Comparison of ENCODE assay signal across 13 cellular contexts in genomic region chr15:96322401-96323249, GRCh38. TPM values are rescaled to one million over a fixed set of nuclear protein-coding genes. Genes with fewer than 3 reads are reported as not detected.
DNase-seq lines count a peak whose midpoint lies in the region; ATAC-seq, FAIRE-seq and TF ChIP-seq lines count a peak whose summit lies in the region.
"Had no signal": no experiment of that assay in that cellular context is flagged by ENCODE, and none has a peak within 500 bp of the region (broad histone marks: within the 10 kb centered on the region; RNA-seq: fewer than 3 reads in every experiment).

No MANE protein-coding gene starts in this region.

- H3K27me3 ChIP-seq in RWPE2 (ENCODE audit: insufficient read depth, poor library complexity, severe bottlenecking) (no peaks in the 10 kb centered on the region), ovary (no peaks in the 10 kb centered on the region)
- H3K27me3 ChIP-seq: SJSA1 had no signal

- intact Hi-C loops in Right ventricle myocardium superior (cut with DNase I): no loop called here
- intact Hi-C loops in ovary (cut with DNase I): loop anchor here (5.0 to 10.0 kb wide), 8 partner anchors 138 to 1058 kb away; no protein-coding TSS in a partner anchor
- intact Hi-C loops in natural killer cell (cut with micrococcal nuclease): no loop called here

- ATAC-seq in RWPE2 (ENCODE audit: low read depth) (no peak), Right ventricle myocardium superior (ENCODE audit: poor library complexity) (peak; percentile 20), GM21786 (IDR thresholded peaks at IDR 0.05; ENCODE audit: unreplicated experiment) (no peak), HG02678 (IDR thresholded peaks at IDR 0.05; ENCODE audit: unreplicated experiment) (no peak), natural killer cell (no peak)

- H3K4me1 ChIP-seq in RWPE2 (ENCODE audit: insufficient read depth, poor library complexity, severe bottlenecking) (peaks cover 7% of the 10 kb centered on the region), ovary (ENCODE audit: insufficient read depth) (peaks cover 6% of the 10 kb centered on the region)

- WGBS in ovary, 3 donors: 0 to 3% (median 2%) methylated on average over 69 of the region's 69 CpGs

- no peak for TF ChIP-seq EP300 in ovary (IDR thresholded peaks at IDR 0.05)

- TF ChIP-seq CTCF in RWPE2 (IDR thresholded peaks at IDR 0.05; ENCODE audit: poor library complexity, severe bottlenecking) (no peak), ovary (IDR thresholded peaks at IDR 0.05) (no peak), natural killer cell (IDR thresholded peaks at IDR 0.05) (no peak)

- H3K9me3 ChIP-seq in RWPE2 (ENCODE audit: severe bottlenecking) (no peaks in the 10 kb centered on the region), ovary (no peaks in the 10 kb centered on the region)
- H3K9me3 ChIP-seq: SJSA1 had no signal

- H3K27ac Mint-ChIP-seq in natural killer cell: no peak overlapping the region
- H3K27ac Mint-ChIP-seq: activated naive CD4-positive, alpha-beta T cell treated with anti-CD3 and anti-CD28 coated beads for 36 hours had no signal

- FAIRE-seq in GM12891 (lab: Jason Lieb, UNC): no peak

- H3K4me3 ChIP-seq in RWPE2 (ENCODE audit: severe bottlenecking) (peak overlapping the region; percentile 19), ovary (peak overlapping the region; percentile 73)
- H3K4me3 ChIP-seq: SJSA1 had no signal

- H3K36me3 ChIP-seq in RWPE2 (ENCODE audit: low read depth) (no peaks in the 10 kb centered on the region), ovary (no peaks in the 10 kb centered on the region)
- H3K36me3 ChIP-seq: SJSA1 had no signal

- H3K4me3 Mint-ChIP-seq in natural killer cell: no peak overlapping the region
- H3K4me3 Mint-ChIP-seq: activated naive CD4-positive, alpha-beta T cell treated with anti-CD3 and anti-CD28 coated beads for 36 hours had no signal

- H3K4me1 Mint-ChIP-seq in natural killer cell: peaks cover 7 to 10% of the 10 kb centered on the region in 2 donors

- peaks cover 20% of the 10 kb centered on the region for H3K36me3 Mint-ChIP-seq in natural killer cell

- no peak overlapping the region for H3K27ac ChIP-seq in RWPE2 (ENCODE audit: poor library complexity, severe bottlenecking)
- peak overlapping the region; percentile 82 to 98 for H3K27ac ChIP-seq in ovary
- H3K27ac ChIP-seq: SJSA1 had no signal

- DNase-seq in AG08396 (ENCODE audit: low spot score): peak; percentile 30
- DNase-seq in RWPE2 (ENCODE audit: low spot score): no peak
- peak; percentile 48 for DNase-seq in Right ventricle myocardium superior
- peak; percentile 81 to 85 (median 82) for DNase-seq in ovary
- no peak for DNase-seq in GM12891 (ENCODE audit: insufficient read length, low spot score)
- DNase-seq in natural killer cell: no peak
- DNase-seq: activated naive CD4-positive, alpha-beta T cell treated with anti-CD3 and anti-CD28 coated beads for 36 hours; DMS53; Karpas-422 had no signal

- H3K27me3 Mint-ChIP-seq in natural killer cell (ENCODE audit: low read depth in 2 of 2): peaks cover 65 to 80% of the 10 kb centered on the region in 2 donors

- no peaks in the 10 kb centered on the region for H3K9me3 Mint-ChIP-seq in natural killer cell
- H3K9me3 Mint-ChIP-seq: activated naive CD4-positive, alpha-beta T cell treated with anti-CD3 and anti-CD28 coated beads for 36 hours had no signal

- TF ChIP-seq POLR2A in ovary (IDR thresholded peaks at IDR 0.05) (peak; percentile 28), GM12891 (IDR thresholded peaks at IDR 0.05; ENCODE audit: low read depth, low read length) (no peak)

TF ChIP-seq in GM12891, 5 proteins besides CTCF, POLR2A, EP300 and RAD21:
- TF ChIP-seq POLR2AphosphoS5 (IDR thresholded peaks at IDR 0.05; ENCODE audit: low read depth, low read length) (no peak), TAF1 (IDR thresholded peaks at IDR 0.05; ENCODE audit: low read depth, low read length) (no peak), SPI1 (IDR thresholded peaks at IDR 0.05; ENCODE audit: low read depth, low read length) (no peak), POU2F2 (IDR thresholded peaks at IDR 0.05; ENCODE audit: low read depth, low read length) (no peak), PAX5 (IDR thresholded peaks at IDR 0.05; ENCODE audit: insufficient read depth, low read length, severe bottlenecking) (no peak)

RNA-seq across cellular contexts. Expression of gene NR2F2, which starts 7.9 kb away (rescaled TPM):
- total RNA-seq in Right ventricle myocardium superior: 11.0 TPM
- total RNA-seq in ovary: 100 to 1,000 TPM in 6 of 7 donors, 10 to 100 TPM in 1; 68.6 to 424 (median 343) TPM
- polyA plus RNA-seq in ovary: 100 to 1,000 TPM; 230 to 392 TPM
- 14.7 TPM for polyA plus RNA-seq in GM12891 (2012; ENCODE audit: low read depth, missing spikeins)
- total RNA-seq in natural killer cell: not detected
- total RNA-seq: activated naive CD4-positive, alpha-beta T cell treated with anti-CD3 and anti-CD28 coated beads for 36 hours; mononuclear cell had no signal

Comparison
In these comparisons a context has a peak if more than half of its experiments do, and no peak if none do; other contexts are left out.
1. DNase-seq: peak in AG08396 (single experiment), Right ventricle myocardium superior (single experiment) and ovary (5 of 5); none in RWPE2 (single experiment), GM12891 (single experiment) and natural killer cell (single experiment).
2. RNA of gene NR2F2, which starts 7.9 kb away (total RNA-seq): 68.6 to 424 TPM in ovary and 11.0 TPM in Right ventricle myocardium superior (single experiment); not detected in natural killer cell; every median in the first group is over 10 times any median in the second.
3. intact Hi-C loops: an anchor here in ovary (5.0 to 10.0 kb wide); none called in Right ventricle myocardium superior and natural killer cell.